1 cellular context compared by ENCODE assay signal in the genomic region with DNA sequence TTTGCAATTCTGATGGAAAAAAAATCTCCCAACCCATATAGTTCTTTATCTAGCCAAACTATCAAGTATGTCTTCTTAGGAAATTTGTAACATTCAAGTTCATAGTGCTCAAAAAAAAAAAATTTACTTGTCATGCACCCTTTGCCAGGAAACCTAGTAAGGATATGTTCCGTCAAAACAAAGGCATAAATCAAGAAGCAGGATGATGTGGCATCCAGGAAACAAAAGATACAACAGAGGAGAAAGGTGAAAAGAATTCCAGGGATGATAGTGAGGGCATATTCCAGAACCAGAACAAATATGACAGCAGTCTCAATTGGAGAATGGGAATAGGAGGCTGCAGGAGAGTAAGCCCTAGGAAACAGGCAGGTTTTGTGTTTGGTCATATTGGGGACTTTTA.
TF ChIP-seq lines count a peak whose summit lies in the region.

No MANE protein-coding gene starts in this region.

TF ChIP-seq in IMR-90, 13 proteins besides CTCF, POLR2A, EP300 and RAD21:
- TF ChIP-seq MXI1 (IDR thresholded peaks at IDR 0.05; ENCODE audit: borderline replicate concordance, low read depth, low read length), result no peak
- no peak for TF ChIP-seq RFX5 (IDR thresholded peaks at IDR 0.05; ENCODE audit: low read depth, low read length)
- TF ChIP-seq, protein P1, sequence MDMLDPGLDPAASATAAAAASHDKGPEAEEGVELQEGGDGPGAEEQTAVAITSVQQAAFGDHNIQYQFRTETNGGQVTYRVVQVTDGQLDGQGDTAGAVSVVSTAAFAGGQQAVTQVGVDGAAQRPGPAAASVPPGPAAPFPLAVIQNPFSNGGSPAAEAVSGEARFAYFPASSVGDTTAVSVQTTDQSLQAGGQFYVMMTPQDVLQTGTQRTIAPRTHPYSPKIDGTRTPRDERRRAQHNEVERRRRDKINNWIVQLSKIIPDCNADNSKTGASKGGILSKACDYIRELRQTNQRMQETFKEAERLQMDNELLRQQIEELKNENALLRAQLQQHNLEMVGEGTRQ (IDR thresholded peaks at IDR 0.05; ENCODE audit: low read depth, low read length), result no peak
- no peak for TF ChIP-seq MAFK (IDR thresholded peaks at IDR 0.05; ENCODE audit: low read depth, low read length)
- no peak for TF ChIP-seq CEBPB (IDR thresholded peaks at IDR 0.05; ENCODE audit: low read depth, low read length)
- no peak for TF ChIP-seq BHLHE40 (IDR thresholded peaks at IDR 0.05; ENCODE audit: low read depth, low read length)
- TF ChIP-seq NFE2L2 (IDR thresholded peaks at IDR 0.05; ENCODE audit: low read depth, low read length), result no peak
- TF ChIP-seq MAZ (IDR thresholded peaks at IDR 0.05; ENCODE audit: borderline replicate concordance, low read depth, low read length), result no peak
- TF ChIP-seq CHD1 (IDR thresholded peaks at IDR 0.05; ENCODE audit: low read depth, low read length), result no peak
TF ChIP-seq in IMR-90: peak in this region for 0.
